In the genomic region with DNA sequence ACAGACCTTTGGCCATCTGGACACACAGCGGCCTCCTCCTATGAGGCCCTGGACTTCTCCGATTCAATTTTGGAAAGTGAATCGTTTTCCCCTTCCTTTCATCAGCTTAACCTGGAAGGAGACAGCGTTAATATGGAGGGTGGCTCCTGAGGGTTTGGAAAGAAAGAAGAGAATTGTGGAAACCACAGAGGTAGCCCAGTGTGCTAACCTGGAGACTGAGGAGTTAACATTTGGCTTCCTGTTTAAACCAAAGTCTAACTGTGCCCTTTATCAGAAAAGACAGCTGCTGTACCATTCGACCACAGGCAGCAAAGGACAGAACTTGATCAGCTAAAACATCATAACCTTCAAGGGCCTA, we compare ENCODE assay signal across 1 cellular context.
TF ChIP-seq lines count a peak whose summit lies in the region.

No MANE protein-coding gene starts in this region.

TF ChIP-seq in HepG2, 621 proteins besides CTCF, POLR2A, EP300 and RAD21 (continued from another document and continues in another):
- TF ChIP-seq, protein P1, sequence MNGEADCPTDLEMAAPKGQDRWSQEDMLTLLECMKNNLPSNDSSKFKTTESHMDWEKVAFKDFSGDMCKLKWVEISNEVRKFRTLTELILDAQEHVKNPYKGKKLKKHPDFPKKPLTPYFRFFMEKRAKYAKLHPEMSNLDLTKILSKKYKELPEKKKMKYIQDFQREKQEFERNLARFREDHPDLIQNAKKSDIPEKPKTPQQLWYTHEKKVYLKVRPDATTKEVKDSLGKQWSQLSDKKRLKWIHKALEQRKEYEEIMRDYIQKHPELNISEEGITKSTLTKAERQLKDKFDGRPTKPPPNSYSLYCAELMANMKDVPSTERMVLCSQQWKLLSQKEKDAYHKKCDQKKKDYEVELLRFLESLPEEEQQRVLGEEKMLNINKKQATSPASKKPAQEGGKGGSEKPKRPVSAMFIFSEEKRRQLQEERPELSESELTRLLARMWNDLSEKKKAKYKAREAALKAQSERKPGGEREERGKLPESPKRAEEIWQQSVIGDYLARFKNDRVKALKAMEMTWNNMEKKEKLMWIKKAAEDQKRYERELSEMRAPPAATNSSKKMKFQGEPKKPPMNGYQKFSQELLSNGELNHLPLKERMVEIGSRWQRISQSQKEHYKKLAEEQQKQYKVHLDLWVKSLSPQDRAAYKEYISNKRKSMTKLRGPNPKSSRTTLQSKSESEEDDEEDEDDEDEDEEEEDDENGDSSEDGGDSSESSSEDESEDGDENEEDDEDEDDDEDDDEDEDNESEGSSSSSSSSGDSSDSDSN (CRISPR knock-in tag; IDR thresholded peaks at IDR 0.05): peak; percentile 12; the same call in 1 of the 2 replicates
- no peak for TF ChIP-seq HOXA9 (CRISPR knock-in tag; IDR thresholded peaks at IDR 0.05; ENCODE audit: borderline replicate concordance)
- TF ChIP-seq, protein P2, sequence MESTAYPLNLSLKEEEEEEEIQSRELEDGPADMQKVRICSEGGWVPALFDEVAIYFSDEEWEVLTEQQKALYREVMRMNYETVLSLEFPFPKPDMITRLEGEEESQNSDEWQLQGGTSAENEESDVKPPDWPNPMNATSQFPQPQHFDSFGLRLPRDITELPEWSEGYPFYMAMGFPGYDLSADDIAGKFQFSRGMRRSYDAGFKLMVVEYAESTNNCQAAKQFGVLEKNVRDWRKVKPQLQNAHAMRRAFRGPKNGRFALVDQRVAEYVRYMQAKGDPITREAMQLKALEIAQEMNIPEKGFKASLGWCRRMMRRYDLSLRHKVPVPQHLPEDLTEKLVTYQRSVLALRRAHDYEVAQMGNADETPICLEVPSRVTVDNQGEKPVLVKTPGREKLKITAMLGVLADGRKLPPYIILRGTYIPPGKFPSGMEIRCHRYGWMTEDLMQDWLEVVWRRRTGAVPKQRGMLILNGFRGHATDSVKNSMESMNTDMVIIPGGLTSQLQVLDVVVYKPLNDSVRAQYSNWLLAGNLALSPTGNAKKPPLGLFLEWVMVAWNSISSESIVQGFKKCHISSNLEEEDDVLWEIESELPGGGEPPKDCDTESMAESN (CRISPR knock-in tag; conservative IDR thresholded peaks at IDR 0.05): 0 out of 2 replicates have a peak, but pooled peaks have one; percentile 4
- TF ChIP-seq, protein P3, sequence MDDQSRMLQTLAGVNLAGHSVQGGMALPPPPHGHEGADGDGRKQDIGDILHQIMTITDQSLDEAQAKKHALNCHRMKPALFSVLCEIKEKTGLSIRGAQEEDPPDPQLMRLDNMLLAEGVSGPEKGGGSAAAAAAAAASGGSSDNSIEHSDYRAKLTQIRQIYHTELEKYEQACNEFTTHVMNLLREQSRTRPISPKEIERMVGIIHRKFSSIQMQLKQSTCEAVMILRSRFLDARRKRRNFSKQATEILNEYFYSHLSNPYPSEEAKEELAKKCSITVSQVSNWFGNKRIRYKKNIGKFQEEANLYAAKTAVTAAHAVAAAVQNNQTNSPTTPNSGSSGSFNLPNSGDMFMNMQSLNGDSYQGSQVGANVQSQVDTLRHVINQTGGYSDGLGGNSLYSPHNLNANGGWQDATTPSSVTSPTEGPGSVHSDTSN (CRISPR knock-in tag; IDR thresholded peaks at IDR 0.05; ENCODE audit: borderline replicate concordance): no peak
- TF ChIP-seq ZNF878 (CRISPR knock-in tag; IDR thresholded peaks at IDR 0.05): peak; percentile 68; the same call in 1 of the 2 replicates
- TF ChIP-seq TEAD3 (CRISPR knock-in tag; optimal IDR thresholded peaks at IDR 0.05; ENCODE audit: borderline replicate concordance): peak; percentile 31
- 0 out of 2 replicates have a peak, but pooled peaks have one; percentile 13 for TF ChIP-seq KDM6A (CRISPR knock-in tag; IDR thresholded peaks at IDR 0.05; ENCODE audit: low read depth)
- no peak for TF ChIP-seq NR1H2 (CRISPR knock-in tag; IDR thresholded peaks at IDR 0.05; ENCODE audit: borderline replicate concordance, low read depth)
- peak; percentile 12 for TF ChIP-seq ZNF777 (CRISPR knock-in tag; IDR thresholded peaks at IDR 0.05)
- TF ChIP-seq ZNF264 (CRISPR knock-in tag; IDR thresholded peaks at IDR 0.05): peak; percentile 71
- peak; percentile 41 for TF ChIP-seq PITX1 (CRISPR knock-in tag; IDR thresholded peaks at IDR 0.05)
- peak; percentile 1; the same call in 1 of the 2 replicates for TF ChIP-seq ZNF788 (CRISPR knock-in tag; IDR thresholded peaks at IDR 0.05; ENCODE audit: borderline replicate concordance)
- no peak for TF ChIP-seq SMAD9 (CRISPR knock-in tag; IDR thresholded peaks at IDR 0.05)
- TF ChIP-seq MAZ (IDR thresholded peaks at IDR 0.05; ENCODE audit: borderline replicate concordance, low read depth, low read length): no peak
- TF ChIP-seq MAZ (CRISPR knock-in tag; IDR thresholded peaks at IDR 0.05; ENCODE audit: low read depth): no peak
- TF ChIP-seq KDM2A (CRISPR knock-in tag; IDR thresholded peaks at IDR 0.05; ENCODE audit: borderline replicate concordance, low read depth): 0 out of 2 replicates have a peak, but pooled peaks have one; percentile 0
- no peak for TF ChIP-seq CEBPG (CRISPR knock-in tag; IDR thresholded peaks at IDR 0.05)
- no peak for TF ChIP-seq ZNF850 (CRISPR knock-in tag; conservative IDR thresholded peaks at IDR 0.05)
- TF ChIP-seq, protein P4, sequence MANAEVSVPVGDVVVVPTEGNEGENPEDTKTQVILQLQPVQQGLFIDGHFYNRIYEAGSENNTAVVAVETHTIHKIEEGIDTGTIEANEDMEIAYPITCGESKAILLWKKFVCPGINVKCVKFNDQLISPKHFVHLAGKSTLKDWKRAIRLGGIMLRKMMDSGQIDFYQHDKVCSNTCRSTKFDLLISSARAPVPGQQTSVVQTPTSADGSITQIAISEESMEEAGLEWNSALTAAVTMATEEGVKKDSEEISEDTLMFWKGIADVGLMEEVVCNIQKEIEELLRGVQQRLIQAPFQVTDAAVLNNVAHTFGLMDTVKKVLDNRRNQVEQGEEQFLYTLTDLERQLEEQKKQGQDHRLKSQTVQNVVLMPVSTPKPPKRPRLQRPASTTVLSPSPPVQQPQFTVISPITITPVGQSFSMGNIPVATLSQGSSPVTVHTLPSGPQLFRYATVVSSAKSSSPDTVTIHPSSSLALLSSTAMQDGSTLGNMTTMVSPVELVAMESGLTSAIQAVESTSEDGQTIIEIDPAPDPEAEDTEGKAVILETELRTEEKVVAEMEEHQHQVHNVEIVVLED (CRISPR knock-in tag; IDR thresholded peaks at IDR 0.05; ENCODE audit: borderline replicate concordance): no peak
- TF ChIP-seq, protein P5, sequence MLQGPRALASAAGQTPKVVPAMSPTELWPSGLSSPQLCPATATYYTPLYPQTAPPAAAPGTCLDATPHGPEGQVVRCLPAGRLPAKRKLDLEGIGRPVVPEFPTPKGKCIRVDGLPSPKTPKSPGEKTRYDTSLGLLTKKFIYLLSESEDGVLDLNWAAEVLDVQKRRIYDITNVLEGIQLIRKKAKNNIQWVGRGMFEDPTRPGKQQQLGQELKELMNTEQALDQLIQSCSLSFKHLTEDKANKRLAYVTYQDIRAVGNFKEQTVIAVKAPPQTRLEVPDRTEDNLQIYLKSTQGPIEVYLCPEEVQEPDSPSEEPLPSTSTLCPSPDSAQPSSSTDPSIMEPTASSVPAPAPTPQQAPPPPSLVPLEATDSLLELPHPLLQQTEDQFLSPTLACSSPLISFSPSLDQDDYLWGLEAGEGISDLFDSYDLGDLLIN (CRISPR knock-in tag; IDR thresholded peaks at IDR 0.05; ENCODE audit: borderline replicate concordance): no peak
- TF ChIP-seq NCOA2 (CRISPR knock-in tag; IDR thresholded peaks at IDR 0.05): no peak
- peak; percentile 63; the same call in 1 of the 2 replicates for TF ChIP-seq HNF4A (CRISPR knock-in tag; IDR thresholded peaks at IDR 0.05)
- TF ChIP-seq LCORL (IDR thresholded peaks at IDR 0.05): no peak
- 0 out of 2 replicates have a peak, but pooled peaks have one; percentile 46 for TF ChIP-seq LCORL (CRISPR knock-in tag; IDR thresholded peaks at IDR 0.05)
- TF ChIP-seq RFXANK (CRISPR knock-in tag; IDR thresholded peaks at IDR 0.05): no peak
- TF ChIP-seq, protein P6, sequence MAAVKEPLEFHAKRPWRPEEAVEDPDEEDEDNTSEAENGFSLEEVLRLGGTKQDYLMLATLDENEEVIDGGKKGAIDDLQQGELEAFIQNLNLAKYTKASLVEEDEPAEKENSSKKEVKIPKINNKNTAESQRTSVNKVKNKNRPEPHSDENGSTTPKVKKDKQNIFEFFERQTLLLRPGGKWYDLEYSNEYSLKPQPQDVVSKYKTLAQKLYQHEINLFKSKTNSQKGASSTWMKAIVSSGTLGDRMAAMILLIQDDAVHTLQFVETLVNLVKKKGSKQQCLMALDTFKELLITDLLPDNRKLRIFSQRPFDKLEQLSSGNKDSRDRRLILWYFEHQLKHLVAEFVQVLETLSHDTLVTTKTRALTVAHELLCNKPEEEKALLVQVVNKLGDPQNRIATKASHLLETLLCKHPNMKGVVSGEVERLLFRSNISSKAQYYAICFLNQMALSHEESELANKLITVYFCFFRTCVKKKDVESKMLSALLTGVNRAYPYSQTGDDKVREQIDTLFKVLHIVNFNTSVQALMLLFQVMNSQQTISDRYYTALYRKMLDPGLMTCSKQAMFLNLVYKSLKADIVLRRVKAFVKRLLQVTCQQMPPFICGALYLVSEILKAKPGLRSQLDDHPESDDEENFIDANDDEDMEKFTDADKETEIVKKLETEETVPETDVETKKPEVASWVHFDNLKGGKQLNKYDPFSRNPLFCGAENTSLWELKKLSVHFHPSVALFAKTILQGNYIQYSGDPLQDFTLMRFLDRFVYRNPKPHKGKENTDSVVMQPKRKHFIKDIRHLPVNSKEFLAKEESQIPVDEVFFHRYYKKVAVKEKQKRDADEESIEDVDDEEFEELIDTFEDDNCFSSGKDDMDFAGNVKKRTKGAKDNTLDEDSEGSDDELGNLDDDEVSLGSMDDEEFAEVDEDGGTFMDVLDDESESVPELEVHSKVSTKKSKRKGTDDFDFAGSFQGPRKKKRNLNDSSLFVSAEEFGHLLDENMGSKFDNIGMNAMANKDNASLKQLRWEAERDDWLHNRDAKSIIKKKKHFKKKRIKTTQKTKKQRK (IDR thresholded peaks at IDR 0.05; ENCODE audit: low read length): no peak
- TF ChIP-seq MXD4 (CRISPR knock-in tag; IDR thresholded peaks at IDR 0.05): no peak
- no peak for TF ChIP-seq MTA3 (CRISPR knock-in tag; IDR thresholded peaks at IDR 0.05)
- TF ChIP-seq, protein P7, sequence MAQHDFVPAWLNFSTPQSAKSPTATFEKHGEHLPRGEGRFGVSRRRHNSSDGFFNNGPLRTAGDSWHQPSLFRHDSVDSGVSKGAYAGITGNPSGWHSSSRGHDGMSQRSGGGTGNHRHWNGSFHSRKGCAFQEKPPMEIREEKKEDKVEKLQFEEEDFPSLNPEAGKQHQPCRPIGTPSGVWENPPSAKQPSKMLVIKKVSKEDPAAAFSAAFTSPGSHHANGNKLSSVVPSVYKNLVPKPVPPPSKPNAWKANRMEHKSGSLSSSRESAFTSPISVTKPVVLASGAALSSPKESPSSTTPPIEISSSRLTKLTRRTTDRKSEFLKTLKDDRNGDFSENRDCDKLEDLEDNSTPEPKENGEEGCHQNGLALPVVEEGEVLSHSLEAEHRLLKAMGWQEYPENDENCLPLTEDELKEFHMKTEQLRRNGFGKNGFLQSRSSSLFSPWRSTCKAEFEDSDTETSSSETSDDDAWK (CRISPR knock-in tag; IDR thresholded peaks at IDR 0.05): no peak
- TF ChIP-seq, protein P8, sequence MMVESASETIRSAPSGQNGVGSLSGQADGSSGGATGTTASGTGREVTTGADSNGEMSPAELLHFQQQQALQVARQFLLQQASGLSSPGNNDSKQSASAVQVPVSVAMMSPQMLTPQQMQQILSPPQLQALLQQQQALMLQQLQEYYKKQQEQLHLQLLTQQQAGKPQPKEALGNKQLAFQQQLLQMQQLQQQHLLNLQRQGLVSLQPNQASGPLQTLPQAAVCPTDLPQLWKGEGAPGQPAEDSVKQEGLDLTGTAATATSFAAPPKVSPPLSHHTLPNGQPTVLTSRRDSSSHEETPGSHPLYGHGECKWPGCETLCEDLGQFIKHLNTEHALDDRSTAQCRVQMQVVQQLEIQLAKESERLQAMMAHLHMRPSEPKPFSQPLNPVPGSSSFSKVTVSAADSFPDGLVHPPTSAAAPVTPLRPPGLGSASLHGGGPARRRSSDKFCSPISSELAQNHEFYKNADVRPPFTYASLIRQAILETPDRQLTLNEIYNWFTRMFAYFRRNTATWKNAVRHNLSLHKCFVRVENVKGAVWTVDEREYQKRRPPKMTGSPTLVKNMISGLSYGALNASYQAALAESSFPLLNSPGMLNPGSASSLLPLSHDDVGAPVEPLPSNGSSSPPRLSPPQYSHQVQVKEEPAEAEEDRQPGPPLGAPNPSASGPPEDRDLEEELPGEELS (CRISPR knock-in tag; IDR thresholded peaks at IDR 0.05): peak; percentile 21; the same call in 1 of the 2 replicates
- TF ChIP-seq, protein P9, sequence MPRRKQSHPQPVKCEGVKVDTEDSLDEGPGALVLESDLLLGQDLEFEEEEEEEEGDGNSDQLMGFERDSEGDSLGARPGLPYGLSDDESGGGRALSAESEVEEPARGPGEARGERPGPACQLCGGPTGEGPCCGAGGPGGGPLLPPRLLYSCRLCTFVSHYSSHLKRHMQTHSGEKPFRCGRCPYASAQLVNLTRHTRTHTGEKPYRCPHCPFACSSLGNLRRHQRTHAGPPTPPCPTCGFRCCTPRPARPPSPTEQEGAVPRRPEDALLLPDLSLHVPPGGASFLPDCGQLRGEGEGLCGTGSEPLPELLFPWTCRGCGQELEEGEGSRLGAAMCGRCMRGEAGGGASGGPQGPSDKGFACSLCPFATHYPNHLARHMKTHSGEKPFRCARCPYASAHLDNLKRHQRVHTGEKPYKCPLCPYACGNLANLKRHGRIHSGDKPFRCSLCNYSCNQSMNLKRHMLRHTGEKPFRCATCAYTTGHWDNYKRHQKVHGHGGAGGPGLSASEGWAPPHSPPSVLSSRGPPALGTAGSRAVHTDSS (CRISPR knock-in tag; conservative IDR thresholded peaks at IDR 0.05): no peak
- TF ChIP-seq HDAC2 (CRISPR knock-in tag; IDR thresholded peaks at IDR 0.05): 0 out of 2 replicates have a peak, but pooled peaks have one; percentile 42
- TF ChIP-seq ZFX (CRISPR knock-in tag; IDR thresholded peaks at IDR 0.05; ENCODE audit: low read depth): peak; percentile 26; the same call in 1 of the 2 replicates
- no peak for TF ChIP-seq ATF1 (CRISPR knock-in tag; IDR thresholded peaks at IDR 0.05)
- 0 out of 2 replicates have a peak, but pooled peaks have one; percentile 9 for TF ChIP-seq MEF2D (CRISPR knock-in tag; IDR thresholded peaks at IDR 0.05)
- TF ChIP-seq, protein P10, sequence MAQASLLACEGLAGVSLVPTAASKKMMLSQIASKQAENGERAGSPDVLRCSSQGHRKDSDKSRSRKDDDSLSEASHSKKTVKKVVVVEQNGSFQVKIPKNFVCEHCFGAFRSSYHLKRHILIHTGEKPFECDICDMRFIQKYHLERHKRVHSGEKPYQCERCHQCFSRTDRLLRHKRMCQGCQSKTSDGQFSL (CRISPR knock-in tag; IDR thresholded peaks at IDR 0.05): no peak
- TF ChIP-seq, protein P11, sequence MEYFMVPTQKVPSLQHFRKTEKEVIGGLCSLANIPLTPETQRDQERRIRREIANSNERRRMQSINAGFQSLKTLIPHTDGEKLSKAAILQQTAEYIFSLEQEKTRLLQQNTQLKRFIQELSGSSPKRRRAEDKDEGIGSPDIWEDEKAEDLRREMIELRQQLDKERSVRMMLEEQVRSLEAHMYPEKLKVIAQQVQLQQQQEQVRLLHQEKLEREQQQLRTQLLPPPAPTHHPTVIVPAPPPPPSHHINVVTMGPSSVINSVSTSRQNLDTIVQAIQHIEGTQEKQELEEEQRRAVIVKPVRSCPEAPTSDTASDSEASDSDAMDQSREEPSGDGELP (IDR thresholded peaks at IDR 0.05; ENCODE audit: borderline replicate concordance, low read depth): peak; percentile 52; the same call in 1 of the 2 replicates
- TF ChIP-seq ZNF451 (CRISPR knock-in tag; IDR thresholded peaks at IDR 0.05): no peak
- TF ChIP-seq ZFYVE20 (CRISPR knock-in tag; IDR thresholded peaks at IDR 0.05; ENCODE audit: borderline replicate concordance, low read depth): no peak
- no peak for TF ChIP-seq GABPA (IDR thresholded peaks at IDR 0.05; ENCODE audit: low read depth, low read length)
- peak; percentile 36; the same call in 1 of the 2 replicates for TF ChIP-seq GABPA (CRISPR knock-in tag; IDR thresholded peaks at IDR 0.05; ENCODE audit: low read depth)
- TF ChIP-seq SALL2 (CRISPR knock-in tag; IDR thresholded peaks at IDR 0.05): peak; percentile 20; the same call in 1 of the 2 replicates
- TF ChIP-seq SPEN (CRISPR knock-in tag; IDR thresholded peaks at IDR 0.05; ENCODE audit: low read depth): peak; percentile 35
- TF ChIP-seq SAP130 (CRISPR knock-in tag; IDR thresholded peaks at IDR 0.05; ENCODE audit: low read depth): peak; percentile 27
